Comparison of ENCODE assay signal across 8 cellular contexts in genomic region chr1:27418326-27418761, GRCh38. TPM values are rescaled to one million over a fixed set of nuclear protein-coding genes. Genes with fewer than 3 reads are reported as not detected.
A peak's percentile ranks its signal among the peaks of the same experiment; 100 is the strongest.
DNase-seq lines count a peak whose midpoint lies in the region; TF ChIP-seq lines count a peak whose summit lies in the region.

No MANE protein-coding gene starts in this region.

- H3K4me3 ChIP-seq in Karpas-422 (ENCODE audit: low read length): no peak overlapping the region
- H3K4me3 ChIP-seq in cardiac muscle cell: no peak overlapping the region
- no peak overlapping the region for H3K4me3 ChIP-seq in WERI-Rb-1 (ENCODE audit: low read depth, low read length)

- TF ChIP-seq CTCF in cardiac muscle cell (IDR thresholded peaks at IDR 0.05; ENCODE audit: low read depth, low read length): no peak
- no peak for TF ChIP-seq CTCF in progenitor cell of endocrine pancreas (IDR thresholded peaks at IDR 0.05; ENCODE audit: unreplicated experiment)
- no peak for TF ChIP-seq CTCF in WERI-Rb-1 (IDR thresholded peaks at IDR 0.05; ENCODE audit: low read depth, low read length)

- H3K4me1 ChIP-seq in Karpas-422 (ENCODE audit: low read length) (peaks cover 13% of the 10 kb centered on the region), cardiac muscle cell (ENCODE audit: low read depth) (peaks cover 29% of the 10 kb centered on the region)

- H3K79me2 ChIP-seq in Karpas-422 (ENCODE audit: low read length): peaks cover 24% of the 10 kb centered on the region

- H3K27me3 Mint-ChIP-seq in activated naive CD4-positive, alpha-beta T cell treated with anti-CD3 and anti-CD28 coated beads, Interleukin-2, amount 50 U/mL, for 24 hours: no peaks in the 10 kb centered on the region
- H3K27me3 Mint-ChIP-seq in progenitor cell of endocrine pancreas: no peaks in the 10 kb centered on the region

- H3K4me1 Mint-ChIP-seq in activated naive CD4-positive, alpha-beta T cell treated with anti-CD3 and anti-CD28 coated beads, Interleukin-2, amount 50 U/mL, for 24 hours: peaks cover 57% of the 10 kb centered on the region
- H3K4me1 Mint-ChIP-seq in progenitor cell of endocrine pancreas (ENCODE audit: low read depth): peaks cover 33% of the 10 kb centered on the region

- no peaks in the 10 kb centered on the region for H3K27me3 ChIP-seq in Karpas-422 (ENCODE audit: low read length)
- H3K27me3 ChIP-seq in cardiac muscle cell: no peaks in the 10 kb centered on the region
- H3K27me3 ChIP-seq in WERI-Rb-1 (ENCODE audit: insufficient read depth, low read depth, severe bottlenecking): no peaks in the 10 kb centered on the region

- H3K27ac ChIP-seq in Karpas-422 (ENCODE audit: low read length): 0 out of 2 replicates have a peak overlapping the region, but pooled peaks have one; percentile 4
- peak overlapping the region; percentile 97 for H3K27ac ChIP-seq in cardiac muscle cell
- H3K27ac ChIP-seq in WERI-Rb-1: no peak overlapping the region

- H3K9me2 ChIP-seq in Karpas-422 (replicated peaks; ENCODE audit: insufficient read depth, low read length): no peaks in the 10 kb centered on the region

- H3K9me3 ChIP-seq in Karpas-422 (ENCODE audit: low read length): no peaks in the 10 kb centered on the region
- H3K9me3 ChIP-seq in cardiac muscle cell (ENCODE audit: low read depth): no peaks in the 10 kb centered on the region
- H3K9me3 ChIP-seq in WERI-Rb-1 (ENCODE audit: severe bottlenecking): no peaks in the 10 kb centered on the region

- TF ChIP-seq POLR2A in erythroblast (IDR thresholded peaks at IDR 0.05; ENCODE audit: low read length): no peak

- DNase-seq in stimulated activated naive CD4-positive, alpha-beta T cell treated with Interleukin-2 at 50 U/mL for 16 hours (lab: John Stamatoyannopoulos, UW): peak; percentile 72
- no peak for DNase-seq in stimulated activated naive CD4-positive, alpha-beta T cell (lab: John Stamatoyannopoulos, UW)
- DNase-seq in Karpas-422 (no peak), cardiac muscle cell (ENCODE audit: low read depth in 1 of 2, low spot score in 1 of 2) (peak; percentile 66 to 96), progenitor cell of endocrine pancreas (ENCODE audit: low spot score, unreplicated experiment) (no peak), erythroblast (lab: John Stamatoyannopoulos, UW) (no peak), WERI-Rb-1 (no peak)

- no peak overlapping the region for H3K9ac ChIP-seq in Karpas-422 (ENCODE audit: low read length)

- H3K4me3 Mint-ChIP-seq in activated naive CD4-positive, alpha-beta T cell treated with anti-CD3 and anti-CD28 coated beads, Interleukin-2, amount 50 U/mL, for 24 hours: peak overlapping the region; percentile 6
- H3K4me3 Mint-ChIP-seq in progenitor cell of endocrine pancreas (ENCODE audit: low read depth): no peak overlapping the region

- H3K36me3 ChIP-seq in Karpas-422 (ENCODE audit: insufficient read depth, low read length) (peaks cover 12% of the 10 kb centered on the region), cardiac muscle cell (peaks cover 27% of the 10 kb centered on the region), WERI-Rb-1 (peaks cover 64% of the 10 kb centered on the region)

- H2AFZ ChIP-seq in Karpas-422 (ENCODE audit: low read length): no peak overlapping the region

- H4K20me1 ChIP-seq in Karpas-422 (ENCODE audit: insufficient read depth, low read depth, low read length): no peaks in the 10 kb centered on the region

- H3K27ac Mint-ChIP-seq in activated naive CD4-positive, alpha-beta T cell treated with anti-CD3 and anti-CD28 coated beads, Interleukin-2, amount 50 U/mL, for 24 hours: peak overlapping the region; percentile 76
- H3K27ac Mint-ChIP-seq in progenitor cell of endocrine pancreas: peak overlapping the region; percentile 76

- H3K4me2 ChIP-seq in Karpas-422 (ENCODE audit: low read depth, low read length, poor library complexity, severe bottlenecking): no peak overlapping the region

- no peaks in the 10 kb centered on the region for H3K9me3 Mint-ChIP-seq in activated naive CD4-positive, alpha-beta T cell treated with anti-CD3 and anti-CD28 coated beads, Interleukin-2, amount 50 U/mL, for 24 hours
- no peaks in the 10 kb centered on the region for H3K9me3 Mint-ChIP-seq in progenitor cell of endocrine pancreas (ENCODE audit: low read depth)

- peaks cover 10% of the 10 kb centered on the region for H3K36me3 Mint-ChIP-seq in activated naive CD4-positive, alpha-beta T cell treated with anti-CD3 and anti-CD28 coated beads, Interleukin-2, amount 50 U/mL, for 24 hours
- peaks cover 23% of the 10 kb centered on the region for H3K36me3 Mint-ChIP-seq in progenitor cell of endocrine pancreas (ENCODE audit: insufficient read depth)

RNA-seq across cellular contexts. Expression of gene GPR3, which starts 25.9 kb away (rescaled TPM):
- total RNA-seq in Karpas-422 (2014; rRNA removed; shearing (Covaris generic); ENCODE audit: low replicate concordance): 3.6 and 3.7 TPM in 2 replicates
- total RNA-seq in cardiac muscle cell (1.7 and 1.9 TPM in 2 replicates), progenitor cell of endocrine pancreas (1.00 and 1.1 TPM in 2 replicates)
- 2.8 and 3.1 TPM in 2 replicates for polyA plus RNA-seq in cardiac muscle cell

RNA-seq across cellular contexts. Expression of gene CD164L2, which starts 35.2 kb away (rescaled TPM):
- total RNA-seq in Karpas-422 (2014; rRNA removed; shearing (Covaris generic); ENCODE audit: low replicate concordance): 0.22 TPM in 1 of 2 replicates, not detected in the other
- total RNA-seq in cardiac muscle cell (0.24 TPM in 1 of 2 replicates, not detected in the other), progenitor cell of endocrine pancreas (not detected in 2 replicates)
- 0.35 and 0.62 TPM in 2 replicates for polyA plus RNA-seq in cardiac muscle cell

RNA-seq across cellular contexts. Expression of gene FCN3, which starts 43.7 kb away (rescaled TPM):
- total RNA-seq in Karpas-422 (2014; rRNA removed; shearing (Covaris generic); ENCODE audit: low replicate concordance): not detected in 2 replicates
- total RNA-seq in cardiac muscle cell (0.18 and 3.6 TPM in 2 replicates), progenitor cell of endocrine pancreas (not detected in 2 replicates)
- 0.81 and 2.9 TPM in 2 replicates for polyA plus RNA-seq in cardiac muscle cell

RNA-seq across cellular contexts. Expression of gene MAP3K6, which starts 51.6 kb away (rescaled TPM):
- total RNA-seq in Karpas-422 (2014; rRNA removed; shearing (Covaris generic); ENCODE audit: low replicate concordance): 3.0 and 5.2 TPM in 2 replicates
- total RNA-seq in cardiac muscle cell (13.6 and 17.1 TPM in 2 replicates), progenitor cell of endocrine pancreas (1.1 and 1.8 TPM in 2 replicates)
- polyA plus RNA-seq in cardiac muscle cell: 12.7 and 17.8 TPM in 2 replicates

Comparison
In these comparisons a context has a peak if more than half of its experiments do, and no peak if none do; other contexts are left out.
1. DNase-seq: peak in stimulated activated naive CD4-positive, alpha-beta T cell treated with Interleukin-2 at 50 U/mL for 16 hours (single experiment) and cardiac muscle cell (2 of 2); none in stimulated activated naive CD4-positive, alpha-beta T cell (0 of 6), Karpas-422 (single experiment), progenitor cell of endocrine pancreas (single experiment), erythroblast (0 of 2) and WERI-Rb-1 (single experiment).